Comparison of ENCODE assay signal across 27 cellular contexts in genomic region chr20:43947316-43947710, GRCh38. TPM values are rescaled to one million over a fixed set of nuclear protein-coding genes. Genes with fewer than 3 reads are reported as not detected.
DNase-seq lines count a peak whose midpoint lies in the region; ATAC-seq and TF ChIP-seq lines count a peak whose summit lies in the region.
"Had no signal": no experiment of that assay in that cellular context is flagged by ENCODE, and none has a peak within 500 bp of the region (broad histone marks: within the 10 kb centered on the region; RNA-seq: fewer than 3 reads in every experiment).

No MANE protein-coding gene starts in this region.

- H3K27ac ChIP-seq in thymus (ENCODE audit: low read depth): peak overlapping the region; percentile 50
- H3K27ac ChIP-seq in right lobe of liver: no peak overlapping the region
- H3K27ac ChIP-seq: 22Rv1, brain microvascular endothelial cell, esophagus squamous epithelium, PC-9 had no signal

- no peaks in the 10 kb centered on the region for H3K79me2 ChIP-seq in Loucy (ENCODE audit: insufficient read depth, low read length)

- H3K4me1 Mint-ChIP-seq in brain: peaks cover 57% of the 10 kb centered on the region

- peak overlapping the region in 3 of 5 experiments; percentile 26 to 67 (median 40) for H3K27ac Mint-ChIP-seq in brain
- H3K27ac Mint-ChIP-seq: activated CD4-positive, alpha-beta memory T cell treated with anti-CD3 and anti-CD28 coated beads for 36 hours; activated naive CD4-positive, alpha-beta T cell treated with anti-CD3 and anti-CD28 coated beads, Interleukin-2, amount 10 ng/mL, durations not matched to agents 7 days and 5 days; CD8-positive, alpha-beta memory T cell had no signal

- H3K9me3 ChIP-seq in Loucy (ENCODE audit: insufficient read depth, low read depth, low read length) (no peaks in the 10 kb centered on the region), thymus (ENCODE audit: control insufficient read depth) (no peaks in the 10 kb centered on the region), right lobe of liver (no peaks in the 10 kb centered on the region)
- H3K9me3 ChIP-seq: esophagus squamous epithelium had no signal

- H3K4me2 ChIP-seq in Loucy (ENCODE audit: low read depth, low read length, poor library complexity, severe bottlenecking): peak overlapping the region; percentile 8
- H3K4me2 ChIP-seq: PC-9, smooth muscle cell had no signal

- no peak overlapping the region for H2AFZ ChIP-seq in Loucy (ENCODE audit: low read length)
- H2AFZ ChIP-seq: PC-9 had no signal

- TF ChIP-seq CTCF in Loucy (conservative IDR thresholded peaks at IDR 0.05; ENCODE audit: low read length) (no peak), brain (conservative IDR thresholded peaks at IDR 0.05) (no peak), right lobe of liver (IDR thresholded peaks at IDR 0.05) (no peak)

- H4K20me1 ChIP-seq in Loucy (ENCODE audit: insufficient read depth, low read length, poor library complexity, severe bottlenecking): no peaks in the 10 kb centered on the region

- H3K4me3 ChIP-seq in Loucy (ENCODE audit: low read length, poor library complexity, severe bottlenecking) (no peak overlapping the region), thymus (ENCODE audit: low read length) (no peak overlapping the region), right lobe of liver (no peak overlapping the region)
- H3K4me3 ChIP-seq: esophagus squamous epithelium, PC-9, smooth muscle cell had no signal

- H3K9me2 ChIP-seq in Loucy (replicated peaks; ENCODE audit: low read depth, low read length): no peaks in the 10 kb centered on the region

- H3K9me3 Mint-ChIP-seq in brain: no peaks in the 10 kb centered on the region
- H3K9me3 Mint-ChIP-seq: activated CD4-positive, alpha-beta memory T cell treated with anti-CD3 and anti-CD28 coated beads for 36 hours; activated naive CD4-positive, alpha-beta T cell treated with anti-CD3 and anti-CD28 coated beads, Interleukin-2, amount 10 ng/mL, durations not matched to agents 7 days and 5 days; CD8-positive, alpha-beta memory T cell had no signal

- H3F3A ChIP-seq in Loucy (ENCODE audit: low read depth): 0 out of 2 replicates have a peak, but pooled peaks cover 4% of the 10 kb centered on the region

- H3K36me3 Mint-ChIP-seq in brain: no peaks in the 10 kb centered on the region
- H3K36me3 Mint-ChIP-seq: activated CD4-positive, alpha-beta memory T cell treated with anti-CD3 and anti-CD28 coated beads for 36 hours; activated naive CD4-positive, alpha-beta T cell treated with anti-CD3 and anti-CD28 coated beads, Interleukin-2, amount 10 ng/mL, durations not matched to agents 7 days and 5 days; CD8-positive, alpha-beta memory T cell had no signal

- peak overlapping the region; percentile 21 for H3K9ac ChIP-seq in Loucy (ENCODE audit: low read depth, low read length, poor library complexity, severe bottlenecking)

- peak; percentile 14 for DNase-seq in DMS153 (lab: John Stamatoyannopoulos, UW)
- no peak for DNase-seq in DMS153 treated with DMSO at 0.1 percent for 48 hours (lab: John Stamatoyannopoulos, UW; ENCODE audit: unreplicated experiment)
- DNase-seq in right lobe of liver: no peak
- no peak for DNase-seq in hippocampal formation (lab: John Stamatoyannopoulos, UW)
- no peak for DNase-seq in T-helper 1 cell
- DNase-seq: activated CD4-positive, alpha-beta memory T cell treated with anti-CD3 and anti-CD28 coated beads for 36 hours; activated CD4-positive, CD25-positive, alpha-beta regulatory T cell treated with anti-CD3 and anti-CD28 coated beads, Interleukin-2, amount 50 U/mL, for 72 hours; activated naive CD4-positive, alpha-beta T cell treated with anti-CD3 and anti-CD28 coated beads, Interleukin-2, amount 10 ng/mL, durations not matched to agents 7 days and 5 days; amniotic stem cell; brain microvascular endothelial cell; CD8-positive, alpha-beta memory T cell; cerebellar nuclear complex; esophagus squamous epithelium; hypothalamus; KBM-7; NCI-H1417 treated with DMSO at 0.1 percent for 48 hours; NCI-H2081; NCI-H226; NCI-H526 treated with DMSO at 0.1 percent for 48 hours; PC-9; Right ventricle myocardium superior; stimulated activated naive CD8-positive, alpha-beta T cell treated with anti-CD3 and anti-CD28 coated beads, Interleukin-15, Interleukin-2, amounts not matched to agents 100 U/mL and 50 U/mL, for 24 hours had no signal

- H3K27me3 Mint-ChIP-seq in brain: peaks cover 3% of the 10 kb centered on the region

- no peaks in the 10 kb centered on the region for H3K36me3 ChIP-seq in Loucy (ENCODE audit: insufficient read depth, low read length)
- no peaks in the 10 kb centered on the region for H3K36me3 ChIP-seq in thymus (ENCODE audit: control insufficient read depth, insufficient read depth)
- H3K36me3 ChIP-seq in right lobe of liver: no peaks in the 10 kb centered on the region
- H3K36me3 ChIP-seq: brain microvascular endothelial cell, esophagus squamous epithelium had no signal

- H3K4me3 Mint-ChIP-seq in brain: no peak overlapping the region
- H3K4me3 Mint-ChIP-seq: activated CD4-positive, alpha-beta memory T cell treated with anti-CD3 and anti-CD28 coated beads for 36 hours; activated naive CD4-positive, alpha-beta T cell treated with anti-CD3 and anti-CD28 coated beads, Interleukin-2, amount 10 ng/mL, durations not matched to agents 7 days and 5 days; CD8-positive, alpha-beta memory T cell had no signal

- H3K27me3 ChIP-seq in Loucy (ENCODE audit: insufficient read depth, low read length, poor library complexity, severe bottlenecking) (no peaks in the 10 kb centered on the region), thymus (ENCODE audit: control insufficient read depth, insufficient read depth) (no peaks in the 10 kb centered on the region), right lobe of liver (no peaks in the 10 kb centered on the region)
- H3K27me3 ChIP-seq: brain microvascular endothelial cell had no signal

- 91% methylated on average over 6 of the region's 6 CpGs for WGBS in thymus
- whole genome bisulfite sequencing in right lobe of liver (ENCODE audit: insufficient coverage, low coverage, low lambda C conversion rate, missing lambda C conversion rate): 89% methylated on average over 2 of the region's 6 CpGs

- H3K4me1 ChIP-seq in Loucy (ENCODE audit: insufficient read depth, low read length, poor library complexity, severe bottlenecking): peaks cover 86% of the 10 kb centered on the region
- H3K4me1 ChIP-seq in thymus (ENCODE audit: control insufficient read depth, insufficient read depth, low read length): peaks cover 72% of the 10 kb centered on the region
- H3K4me1 ChIP-seq in right lobe of liver: peaks cover 0 to 3% (median 0%) of the 10 kb centered on the region in 4 donors

- no peak for TF ChIP-seq POLR2A in right lobe of liver (IDR thresholded peaks at IDR 0.05)

- ATAC-seq in right lobe of liver: no peak
- ATAC-seq: stimulated activated naive CD8-positive, alpha-beta T cell treated with anti-CD3 and anti-CD28 coated beads, Interleukin-15, Interleukin-2, amounts not matched to agents 100 U/mL and 50 U/mL, for 24 hours had no signal

- intact Hi-C loops in right lobe of liver (cut with DNase I): no loop called here

RNA-seq across cellular contexts. Expression of gene TOX2, which starts 32.7 kb away (rescaled TPM):
- polyA plus RNA-seq in brain (ENCODE audit: insufficient read depth, low read depth, low replicate concordance) (39.5 TPM), thymus (75.8 TPM)
- 1 to 10 TPM; 1.5 to 5.0 (median 2.2) TPM for total RNA-seq in right lobe of liver
